In the genomic region with DNA sequence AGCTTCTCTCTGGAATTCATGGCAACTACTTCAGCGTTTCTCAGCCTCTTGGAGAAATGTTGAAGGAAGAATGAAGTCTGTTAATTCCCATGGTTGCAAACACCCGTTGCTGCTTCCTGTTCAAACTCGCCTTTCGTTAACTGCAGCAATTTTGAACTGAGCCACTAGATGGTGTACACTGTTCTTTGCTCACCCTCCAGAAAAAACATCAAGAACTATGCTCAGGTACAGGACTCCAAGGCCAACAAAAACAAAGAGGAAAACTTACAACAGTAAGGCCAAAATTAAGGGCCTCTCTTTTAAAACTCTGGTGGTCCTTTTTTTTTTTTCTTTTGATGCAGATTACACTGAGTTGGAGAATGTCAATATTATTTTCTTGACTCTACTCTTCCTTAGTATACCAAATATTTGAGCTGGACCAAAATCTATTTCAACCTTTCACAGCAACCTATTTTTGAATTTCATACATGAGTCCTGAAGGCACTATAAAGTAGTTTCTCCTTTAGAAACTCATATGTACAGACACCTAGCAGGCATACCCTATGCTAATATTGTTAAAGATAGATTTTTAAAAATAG, we compare ENCODE assay signal across 9 cellular contexts. TPM values are rescaled to one million over a fixed set of nuclear protein-coding genes. Genes with fewer than 3 reads are reported as not detected.
DNase-seq lines count a peak whose midpoint lies in the region; ATAC-seq and TF ChIP-seq lines count a peak whose summit lies in the region.
"Had no signal": no experiment of that assay in that cellular context is flagged by ENCODE, and none has a peak within 500 bp of the region (broad histone marks: within the 10 kb centered on the region; RNA-seq: fewer than 3 reads in every experiment).

No MANE protein-coding gene starts in this region.

- H3K4me3 ChIP-seq in BJ (ENCODE audit: low read depth, low read length), result no peak overlapping the region
- H3K4me3 ChIP-seq in mucosa of descending colon, result no peak overlapping the region
- H3K4me3 ChIP-seq: skin epidermis had no signal

- intact Hi-C loops in mucosa of descending colon (cut with DNase I, micrococcal nuclease), result no loop called here

- H3K27me3 ChIP-seq in BJ (ENCODE audit: control insufficient read depth, insufficient read depth, low read length), result no peaks in the 10 kb centered on the region

- DNase-seq in BJ (ENCODE audit: low read depth) (no peak), NCI-H1092 treated with DMSO at 0.1 percent for 48 hours (lab: John Stamatoyannopoulos, UW) (peak; percentile 88), SHP77 treated with DMSO at 0.1 percent for 48 hours (lab: John Stamatoyannopoulos, UW) (peak; percentile 63), epidermal melanocyte (ENCODE audit: insufficient read length, low spot score) (peak; percentile 51), mucosa of descending colon (peak in 1 of 3 donors; percentile 72), activated gamma-delta T cell treated with Interleukin-2 at 50 U/mL for 16 hours (no peak)

- no peaks in the 10 kb centered on the region for H3K4me1 ChIP-seq in mucosa of descending colon (ENCODE audit: low read depth)

- POLR2A ChIA-PET in BJ (lab: Charles Lee), result no interaction called here

- TF ChIP-seq CTCF in BJ (IDR thresholded peaks at IDR 0.05; ENCODE audit: insufficient read depth, low read depth, low read length) (peak; percentile 64), mucosa of descending colon (IDR thresholded peaks at IDR 0.05) (no peak)

- CTCF ChIA-PET in BJ (lab: Yijun Ruan, JAX), result interaction anchor here (0.6 to 1.4 kb wide), 4 partner anchors 9 to 60 kb away, joined by 3 to 5 read pairs (median 3); no protein-coding TSS in a partner anchor

- no peaks in the 10 kb centered on the region for H3K9me3 ChIP-seq in mucosa of descending colon

- H3K36me3 ChIP-seq in BJ (ENCODE audit: control insufficient read depth, insufficient read depth, low read length) (no peaks in the 10 kb centered on the region), mucosa of descending colon (ENCODE audit: low read depth) (no peaks in the 10 kb centered on the region)

- peak; percentile 100 for ATAC-seq in GM18511 (IDR thresholded peaks at IDR 0.05; ENCODE audit: unreplicated experiment)
- ATAC-seq in HG02840 (IDR thresholded peaks at IDR 0.05; ENCODE audit: low FRiP score, unreplicated experiment), result peak; percentile 97
- ATAC-seq in mucosa of descending colon, result peak; percentile 89

RNA-seq across cellular contexts. Expression of a gene that starts 58.2 kb away (rescaled TPM):
- polyA plus RNA-seq in BJ (2011; rRNA removed), result not detected in 2 replicates
- not detected in 2 replicates for polyA minus RNA-seq in BJ (2011; rRNA and poly(A)+ RNA removed)
- total RNA-seq in mucosa of descending colon, result under 1 TPM; 0.10 to 0.32 (median 0.12) TPM

Comparison
In these comparisons a context has a peak if more than half of its experiments do, and no peak if none do; other contexts are left out.
1. DNase-seq: peak in NCI-H1092 treated with DMSO at 0.1 percent for 48 hours (single experiment), SHP77 treated with DMSO at 0.1 percent for 48 hours (single experiment) and epidermal melanocyte (single experiment); none in BJ (single experiment) and activated gamma-delta T cell treated with Interleukin-2 at 50 U/mL for 16 hours (single experiment).
2. Peak in every context shown above with its lines, with median percentiles within 50 percentile points of each other: ATAC-seq.